In genomic region chr13:26111797-26112196, GRCh38 we compare ENCODE assay signal across 33 cellular contexts. TPM values are rescaled to one million over a fixed set of nuclear protein-coding genes. Genes with fewer than 3 reads are reported as not detected.
DNase-seq lines count a peak whose midpoint lies in the region; ATAC-seq and TF ChIP-seq lines count a peak whose summit lies in the region.
"Had no signal": no experiment of that assay in that cellular context is flagged by ENCODE, and none has a peak within 500 bp of the region (broad histone marks: within the 10 kb centered on the region; RNA-seq: fewer than 3 reads in every experiment).

No MANE protein-coding gene starts in this region.

- H3K4me3 ChIP-seq in left ventricle myocardium inferior = no peak overlapping the region
- no peak overlapping the region for H3K4me3 ChIP-seq in right atrium auricular region
- H3K4me3 ChIP-seq in right cardiac atrium (ENCODE audit: low read length) = no peak overlapping the region
- H3K4me3 ChIP-seq: A549; BLaER1; BLaER1 treated with 17β-estradiol and CSF1 and Interleukin-3, amounts not matched to agents 10 nM and 100 nM had no signal

- H3K4me1 ChIP-seq in left ventricle myocardium inferior (no peaks in the 10 kb centered on the region), right atrium auricular region (no peaks in the 10 kb centered on the region), right cardiac atrium (ENCODE audit: control insufficient read depth, insufficient read depth, low read length) (no peaks in the 10 kb centered on the region)
- H3K4me1 ChIP-seq: A549; BE2C; BLaER1; BLaER1 treated with 17β-estradiol and CSF1 and Interleukin-3, amounts not matched to agents 10 nM and 100 nM; Caco-2 had no signal

- 45% methylated on average over 6 of the region's 6 CpGs for WGBS in right cardiac atrium

- no peaks in the 10 kb centered on the region for H3K9me3 ChIP-seq in left ventricle myocardium inferior (replicated peaks)
- no peaks in the 10 kb centered on the region for H3K9me3 ChIP-seq in right atrium auricular region
- no peaks in the 10 kb centered on the region for H3K9me3 ChIP-seq in right cardiac atrium (ENCODE audit: control insufficient read depth, low read length)
- H3K9me3 ChIP-seq: A549; BE2C; BLaER1; BLaER1 treated with 17β-estradiol and CSF1 and Interleukin-3, amounts not matched to agents 10 nM and 100 nM; Caco-2 had no signal

- TF ChIP-seq CTCF in left ventricle myocardium inferior (IDR thresholded peaks at IDR 0.05; ENCODE audit: borderline replicate concordance) = no peak
- no peak for TF ChIP-seq CTCF in right atrium auricular region (IDR thresholded peaks at IDR 0.05)

- H3K27me3 ChIP-seq in left ventricle myocardium inferior (ENCODE audit: low read depth) = peaks cover 10% of the 10 kb centered on the region
- H3K27me3 ChIP-seq in right atrium auricular region = no peaks in the 10 kb centered on the region
- H3K27me3 ChIP-seq in right cardiac atrium (ENCODE audit: control insufficient read depth, insufficient read depth) = no peaks in the 10 kb centered on the region
- H3K27me3 ChIP-seq: BE2C; BLaER1; BLaER1 treated with 17β-estradiol and CSF1 and Interleukin-3, amounts not matched to agents 10 nM and 100 nM had no signal

- H3K27ac ChIP-seq in left ventricle myocardium inferior (replicated peaks) = peak overlapping the region; percentile 9
- H3K27ac ChIP-seq in right atrium auricular region = no peak overlapping the region
- no peak overlapping the region for H3K27ac ChIP-seq in right cardiac atrium (ENCODE audit: low read length)
- H3K27ac ChIP-seq: 22Rv1; A549; BLaER1; BLaER1 treated with 17β-estradiol and CSF1 and Interleukin-3, amounts not matched to agents 10 nM and 100 nM; C4-2B had no signal

- H3K36me3 ChIP-seq in left ventricle myocardium inferior = no peaks in the 10 kb centered on the region
- H3K36me3 ChIP-seq in right atrium auricular region = no peaks in the 10 kb centered on the region
- H3K36me3 ChIP-seq: BE2C; BLaER1; BLaER1 treated with 17β-estradiol and CSF1 and Interleukin-3, amounts not matched to agents 10 nM and 100 nM had no signal

- ATAC-seq in left ventricle myocardium superior (peak; percentile 51), right cardiac atrium (no peak)
- ATAC-seq: A549; CD8-positive, alpha-beta T cell had no signal

- intact Hi-C loops in left ventricle myocardium inferior (cut with micrococcal nuclease) (no loop called here), left ventricle myocardium superior (cut with micrococcal nuclease) (no loop called here), right cardiac atrium (cut with DNase I) (no loop called here)

- DNase-seq in left ventricle myocardium inferior (no peak), right atrium auricular region (ENCODE audit: low spot score) (no peak), left ventricle myocardium superior (no peak), right cardiac atrium (no peak)
- DNase-seq: 8988T; ACHN; AML-193; BE2C; C1 segment of cervical spinal cord; Caco-2; Calu3; CD4-positive, alpha-beta memory T cell; CD4-positive, alpha-beta T cell; CD4-positive, CD25-positive, alpha-beta regulatory T cell; CD8-positive, alpha-beta memory T cell; CD8-positive, alpha-beta T cell; COR-L47; DMS 273 treated with DMSO at 0.1 percent for 48 hours; DMS153; DMS53; DMS79; DMS79 treated with DMSO at 0.1 percent for 48 hours; DND-41; EL had no signal

RNA-seq across cellular contexts. Expression of gene SHISA2, which starts 60.0 kb away (rescaled TPM):
- total RNA-seq in left ventricle myocardium inferior (0.22 TPM), right atrium auricular region (not detected), left ventricle myocardium superior (0.07 TPM), right cardiac atrium (under 1 TPM in 3 of 4 donors, not detected in 1; 0.12 to 0.34 (median 0.22) TPM)
- polyA plus RNA-seq in right cardiac atrium = 0.07 TPM
- total RNA-seq: A172, B cell, Caco-2 had no signal
- polyA plus RNA-seq: A549; BJ; CD14-positive monocyte; CD8-positive, alpha-beta memory T cell had no signal
